Comparison of ENCODE assay signal across 8 cellular contexts in genomic region chr1:2300851-2301606, GRCh38.
DNase-seq lines count a peak whose midpoint lies in the region; ATAC-seq and TF ChIP-seq lines count a peak whose summit lies in the region.

No MANE protein-coding gene starts in this region.

- H3K27ac ChIP-seq in hepatocyte = peak overlapping the region; percentile 16

- no peak overlapping the region for H2AFZ ChIP-seq in hepatocyte

- no peak for TF ChIP-seq CTCF in hepatocyte (IDR thresholded peaks at IDR 0.05; ENCODE audit: poor library complexity)

- peak; percentile 92 for DNase-seq in SIG-M5 treated with dmso at 0.1 percent for 504 hours (lab: John Stamatoyannopoulos, UW; ENCODE audit: unreplicated experiment)
- peak; percentile 72 for DNase-seq in activated naive CD4-positive, alpha-beta T cell treated with anti-CD3 and anti-CD28 coated beads, Interleukin-2, amount 50 U/mL, for 16 hours
- no peak for DNase-seq in hepatocyte (ENCODE audit: low spot score)
- DNase-seq in stimulated activated CD4-positive, alpha-beta T cell treated with anti-CD3 and anti-CD28 coated beads, TNF-alpha, amount 100 ng/mL, for 1 hour (ENCODE audit: low read depth in 3 of 3, low spot score in 1 of 3) = peak; percentile 59 to 92 (median 87)
- no peak for DNase-seq in retina
- DNase-seq in NCI-H2227 (lab: John Stamatoyannopoulos, UW; ENCODE audit: unreplicated experiment) = no peak

- H3K27me3 ChIP-seq in hepatocyte = no peaks in the 10 kb centered on the region

- no peaks in the 10 kb centered on the region for H3K36me3 ChIP-seq in hepatocyte (replicated peaks; ENCODE audit: insufficient read depth, low read depth)

- H3K4me1 ChIP-seq in hepatocyte (ENCODE audit: insufficient read depth) = peaks cover 14% of the 10 kb centered on the region

- peak; percentile 41 for ATAC-seq in HG02840 (IDR thresholded peaks at IDR 0.05; ENCODE audit: low FRiP score, unreplicated experiment)

- H3K79me2 ChIP-seq in hepatocyte = peaks cover 73% of the 10 kb centered on the region

- no peaks in the 10 kb centered on the region for H3K9me3 ChIP-seq in hepatocyte (ENCODE audit: low read depth)

- WGBS in hepatocyte (ENCODE audit: low lambda C conversion rate, missing lambda C conversion rate) = 82% methylated on average over 32 of the region's 37 CpGs

- H3K9me2 ChIP-seq in hepatocyte (replicated peaks; ENCODE audit: insufficient read depth) = no peaks in the 10 kb centered on the region

- no peak overlapping the region for H3K4me3 ChIP-seq in hepatocyte

- peaks cover 65% of the 10 kb centered on the region for H4K20me1 ChIP-seq in hepatocyte (ENCODE audit: insufficient read depth, poor library complexity, severe bottlenecking)

- peak; percentile 19 for TF ChIP-seq POLR2A in GM15510 (IDR thresholded peaks at IDR 0.05; ENCODE audit: borderline replicate concordance, extremely low read depth, insufficient read length)

- H3K4me2 ChIP-seq in hepatocyte = no peak overlapping the region

Comparison
In these comparisons a context has a peak if more than half of its experiments do, and no peak if none do; other contexts are left out.
1. DNase-seq: peak in SIG-M5 treated with dmso at 0.1 percent for 504 hours (single experiment), activated naive CD4-positive, alpha-beta T cell treated with anti-CD3 and anti-CD28 coated beads, Interleukin-2, amount 50 U/mL, for 16 hours (single experiment) and stimulated activated CD4-positive, alpha-beta T cell treated with anti-CD3 and anti-CD28 coated beads, TNF-alpha, amount 100 ng/mL, for 1 hour (3 of 3); none in hepatocyte (single experiment), retina (single experiment) and NCI-H2227 (single experiment).